In the genomic region with DNA sequence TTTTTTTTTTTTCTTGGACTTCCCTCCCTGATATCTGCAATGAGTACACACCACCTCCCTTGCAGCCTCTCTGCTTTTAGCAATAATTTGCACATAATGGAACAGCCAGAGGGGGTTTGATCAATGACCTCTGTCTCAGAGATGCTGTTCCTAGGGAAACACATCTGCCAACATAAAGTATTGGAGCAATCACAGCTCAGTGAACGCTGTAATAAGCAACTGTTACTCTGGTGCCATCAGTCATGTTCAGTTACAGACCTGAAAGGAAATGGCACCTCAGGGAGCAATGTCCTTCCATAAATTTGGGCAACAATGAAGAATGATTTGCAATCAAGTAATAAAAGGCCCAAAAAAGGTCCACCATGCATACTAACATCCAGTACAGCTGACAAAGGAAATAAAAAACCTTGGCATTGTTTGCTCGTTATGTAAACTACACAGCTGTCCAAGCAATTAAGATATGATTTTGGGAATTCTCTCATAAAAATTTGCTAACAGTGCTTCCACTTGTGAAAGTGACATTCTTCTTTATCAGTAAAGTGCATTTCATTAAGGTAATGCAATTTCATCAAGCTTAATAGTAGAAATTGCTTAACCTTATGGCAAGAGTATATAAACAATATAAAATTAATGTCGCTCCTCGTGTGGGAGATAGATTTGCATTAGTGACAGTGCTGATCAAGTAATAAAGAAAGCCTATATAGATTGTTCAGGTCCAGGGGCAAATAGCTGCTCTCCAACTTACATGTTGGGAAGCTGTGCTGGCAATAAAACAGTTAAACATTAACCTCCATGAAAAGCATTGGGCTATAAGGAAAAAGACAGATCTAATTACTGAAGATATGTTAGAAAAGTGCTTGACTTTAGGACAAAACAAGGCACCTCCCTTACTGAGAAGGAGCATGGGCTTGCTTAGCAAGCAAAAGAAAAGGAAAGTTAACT, we compare ENCODE assay signal across 1 cellular context.
TF ChIP-seq lines count a peak whose summit lies in the region.

No MANE protein-coding gene starts in this region.

TF ChIP-seq in H1, 55 proteins besides CTCF, POLR2A, EP300 and RAD21 (continued from another document):
- TF ChIP-seq, protein P1, sequence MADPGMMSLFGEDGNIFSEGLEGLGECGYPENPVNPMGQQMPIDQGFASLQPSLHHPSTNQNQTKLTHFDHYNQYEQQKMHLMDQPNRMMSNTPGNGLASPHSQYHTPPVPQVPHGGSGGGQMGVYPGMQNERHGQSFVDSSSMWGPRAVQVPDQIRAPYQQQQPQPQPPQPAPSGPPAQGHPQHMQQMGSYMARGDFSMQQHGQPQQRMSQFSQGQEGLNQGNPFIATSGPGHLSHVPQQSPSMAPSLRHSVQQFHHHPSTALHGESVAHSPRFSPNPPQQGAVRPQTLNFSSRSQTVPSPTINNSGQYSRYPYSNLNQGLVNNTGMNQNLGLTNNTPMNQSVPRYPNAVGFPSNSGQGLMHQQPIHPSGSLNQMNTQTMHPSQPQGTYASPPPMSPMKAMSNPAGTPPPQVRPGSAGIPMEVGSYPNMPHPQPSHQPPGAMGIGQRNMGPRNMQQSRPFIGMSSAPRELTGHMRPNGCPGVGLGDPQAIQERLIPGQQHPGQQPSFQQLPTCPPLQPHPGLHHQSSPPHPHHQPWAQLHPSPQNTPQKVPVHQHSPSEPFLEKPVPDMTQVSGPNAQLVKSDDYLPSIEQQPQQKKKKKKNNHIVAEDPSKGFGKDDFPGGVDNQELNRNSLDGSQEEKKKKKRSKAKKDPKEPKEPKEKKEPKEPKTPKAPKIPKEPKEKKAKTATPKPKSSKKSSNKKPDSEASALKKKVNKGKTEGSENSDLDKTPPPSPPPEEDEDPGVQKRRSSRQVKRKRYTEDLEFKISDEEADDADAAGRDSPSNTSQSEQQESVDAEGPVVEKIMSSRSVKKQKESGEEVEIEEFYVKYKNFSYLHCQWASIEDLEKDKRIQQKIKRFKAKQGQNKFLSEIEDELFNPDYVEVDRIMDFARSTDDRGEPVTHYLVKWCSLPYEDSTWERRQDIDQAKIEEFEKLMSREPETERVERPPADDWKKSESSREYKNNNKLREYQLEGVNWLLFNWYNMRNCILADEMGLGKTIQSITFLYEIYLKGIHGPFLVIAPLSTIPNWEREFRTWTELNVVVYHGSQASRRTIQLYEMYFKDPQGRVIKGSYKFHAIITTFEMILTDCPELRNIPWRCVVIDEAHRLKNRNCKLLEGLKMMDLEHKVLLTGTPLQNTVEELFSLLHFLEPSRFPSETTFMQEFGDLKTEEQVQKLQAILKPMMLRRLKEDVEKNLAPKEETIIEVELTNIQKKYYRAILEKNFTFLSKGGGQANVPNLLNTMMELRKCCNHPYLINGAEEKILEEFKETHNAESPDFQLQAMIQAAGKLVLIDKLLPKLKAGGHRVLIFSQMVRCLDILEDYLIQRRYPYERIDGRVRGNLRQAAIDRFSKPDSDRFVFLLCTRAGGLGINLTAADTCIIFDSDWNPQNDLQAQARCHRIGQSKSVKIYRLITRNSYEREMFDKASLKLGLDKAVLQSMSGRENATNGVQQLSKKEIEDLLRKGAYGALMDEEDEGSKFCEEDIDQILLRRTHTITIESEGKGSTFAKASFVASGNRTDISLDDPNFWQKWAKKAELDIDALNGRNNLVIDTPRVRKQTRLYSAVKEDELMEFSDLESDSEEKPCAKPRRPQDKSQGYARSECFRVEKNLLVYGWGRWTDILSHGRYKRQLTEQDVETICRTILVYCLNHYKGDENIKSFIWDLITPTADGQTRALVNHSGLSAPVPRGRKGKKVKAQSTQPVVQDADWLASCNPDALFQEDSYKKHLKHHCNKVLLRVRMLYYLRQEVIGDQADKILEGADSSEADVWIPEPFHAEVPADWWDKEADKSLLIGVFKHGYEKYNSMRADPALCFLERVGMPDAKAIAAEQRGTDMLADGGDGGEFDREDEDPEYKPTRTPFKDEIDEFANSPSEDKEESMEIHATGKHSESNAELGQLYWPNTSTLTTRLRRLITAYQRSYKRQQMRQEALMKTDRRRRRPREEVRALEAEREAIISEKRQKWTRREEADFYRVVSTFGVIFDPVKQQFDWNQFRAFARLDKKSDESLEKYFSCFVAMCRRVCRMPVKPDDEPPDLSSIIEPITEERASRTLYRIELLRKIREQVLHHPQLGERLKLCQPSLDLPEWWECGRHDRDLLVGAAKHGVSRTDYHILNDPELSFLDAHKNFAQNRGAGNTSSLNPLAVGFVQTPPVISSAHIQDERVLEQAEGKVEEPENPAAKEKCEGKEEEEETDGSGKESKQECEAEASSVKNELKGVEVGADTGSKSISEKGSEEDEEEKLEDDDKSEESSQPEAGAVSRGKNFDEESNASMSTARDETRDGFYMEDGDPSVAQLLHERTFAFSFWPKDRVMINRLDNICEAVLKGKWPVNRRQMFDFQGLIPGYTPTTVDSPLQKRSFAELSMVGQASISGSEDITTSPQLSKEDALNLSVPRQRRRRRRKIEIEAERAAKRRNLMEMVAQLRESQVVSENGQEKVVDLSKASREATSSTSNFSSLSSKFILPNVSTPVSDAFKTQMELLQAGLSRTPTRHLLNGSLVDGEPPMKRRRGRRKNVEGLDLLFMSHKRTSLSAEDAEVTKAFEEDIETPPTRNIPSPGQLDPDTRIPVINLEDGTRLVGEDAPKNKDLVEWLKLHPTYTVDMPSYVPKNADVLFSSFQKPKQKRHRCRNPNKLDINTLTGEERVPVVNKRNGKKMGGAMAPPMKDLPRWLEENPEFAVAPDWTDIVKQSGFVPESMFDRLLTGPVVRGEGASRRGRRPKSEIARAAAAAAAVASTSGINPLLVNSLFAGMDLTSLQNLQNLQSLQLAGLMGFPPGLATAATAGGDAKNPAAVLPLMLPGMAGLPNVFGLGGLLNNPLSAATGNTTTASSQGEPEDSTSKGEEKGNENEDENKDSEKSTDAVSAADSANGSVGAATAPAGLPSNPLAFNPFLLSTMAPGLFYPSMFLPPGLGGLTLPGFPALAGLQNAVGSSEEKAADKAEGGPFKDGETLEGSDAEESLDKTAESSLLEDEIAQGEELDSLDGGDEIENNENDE (IDR thresholded peaks at IDR 0.05; ENCODE audit: insufficient replicate concordance, low read length): no peak
- TF ChIP-seq POLR2AphosphoS5 (IDR thresholded peaks at IDR 0.05; ENCODE audit: low read depth, low read length) (no peak), SIRT6 (IDR thresholded peaks at IDR 0.05; ENCODE audit: low read length) (no peak), JUND (IDR thresholded peaks at IDR 0.05; ENCODE audit: low read length) (no peak), SAP30 (IDR thresholded peaks at IDR 0.05; ENCODE audit: insufficient read depth, insufficient replicate concordance, low read length) (no peak)
